In the genomic region with DNA sequence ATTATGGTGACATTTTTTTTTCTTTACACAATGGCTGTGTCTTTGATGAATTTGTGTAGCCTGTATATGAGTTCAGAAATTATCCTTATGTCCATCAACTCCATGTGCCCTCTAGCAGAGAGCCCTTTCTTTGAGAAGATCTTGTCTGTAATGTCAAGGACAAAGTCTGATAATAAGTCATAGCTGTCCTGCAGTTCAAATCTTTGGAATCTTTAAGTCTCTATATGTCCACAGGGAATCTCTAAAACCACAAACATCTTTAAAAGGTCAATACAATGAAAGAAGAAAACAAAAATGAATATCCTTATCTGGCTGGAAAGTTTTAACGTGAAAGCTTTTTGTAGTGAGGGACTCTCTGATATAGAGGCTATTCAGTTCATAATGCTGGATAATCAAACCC, we compare ENCODE assay signal across 2 cellular contexts.
TF ChIP-seq lines count a peak whose summit lies in the region.

No MANE protein-coding gene starts in this region.

TF ChIP-seq in SK-N-SH, 30 proteins besides CTCF, POLR2A, EP300 and RAD21 (continued from another document):
- TF ChIP-seq, protein P1, sequence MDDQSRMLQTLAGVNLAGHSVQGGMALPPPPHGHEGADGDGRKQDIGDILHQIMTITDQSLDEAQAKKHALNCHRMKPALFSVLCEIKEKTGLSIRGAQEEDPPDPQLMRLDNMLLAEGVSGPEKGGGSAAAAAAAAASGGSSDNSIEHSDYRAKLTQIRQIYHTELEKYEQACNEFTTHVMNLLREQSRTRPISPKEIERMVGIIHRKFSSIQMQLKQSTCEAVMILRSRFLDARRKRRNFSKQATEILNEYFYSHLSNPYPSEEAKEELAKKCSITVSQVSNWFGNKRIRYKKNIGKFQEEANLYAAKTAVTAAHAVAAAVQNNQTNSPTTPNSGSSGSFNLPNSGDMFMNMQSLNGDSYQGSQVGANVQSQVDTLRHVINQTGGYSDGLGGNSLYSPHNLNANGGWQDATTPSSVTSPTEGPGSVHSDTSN (IDR thresholded peaks at IDR 0.05) = no peak
- no peak for TF ChIP-seq YY1 (IDR thresholded peaks at IDR 0.05; ENCODE audit: low read depth)

TF ChIP-seq in SK-N-SH treated with all-trans-retinoic acid at 6 μM for 48 hours, 23 proteins besides CTCF, POLR2A, EP300 and RAD21 (continued from another document):
- TF ChIP-seq, protein P2, sequence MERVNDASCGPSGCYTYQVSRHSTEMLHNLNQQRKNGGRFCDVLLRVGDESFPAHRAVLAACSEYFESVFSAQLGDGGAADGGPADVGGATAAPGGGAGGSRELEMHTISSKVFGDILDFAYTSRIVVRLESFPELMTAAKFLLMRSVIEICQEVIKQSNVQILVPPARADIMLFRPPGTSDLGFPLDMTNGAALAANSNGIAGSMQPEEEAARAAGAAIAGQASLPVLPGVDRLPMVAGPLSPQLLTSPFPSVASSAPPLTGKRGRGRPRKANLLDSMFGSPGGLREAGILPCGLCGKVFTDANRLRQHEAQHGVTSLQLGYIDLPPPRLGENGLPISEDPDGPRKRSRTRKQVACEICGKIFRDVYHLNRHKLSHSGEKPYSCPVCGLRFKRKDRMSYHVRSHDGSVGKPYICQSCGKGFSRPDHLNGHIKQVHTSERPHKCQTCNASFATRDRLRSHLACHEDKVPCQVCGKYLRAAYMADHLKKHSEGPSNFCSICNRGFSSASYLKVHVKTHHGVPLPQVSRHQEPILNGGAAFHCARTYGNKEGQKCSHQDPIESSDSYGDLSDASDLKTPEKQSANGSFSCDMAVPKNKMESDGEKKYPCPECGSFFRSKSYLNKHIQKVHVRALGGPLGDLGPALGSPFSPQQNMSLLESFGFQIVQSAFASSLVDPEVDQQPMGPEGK (CRISPR knock-in tag; IDR thresholded peaks at IDR 0.05; ENCODE audit: borderline replicate concordance) = no peak
- TF ChIP-seq, protein P3, sequence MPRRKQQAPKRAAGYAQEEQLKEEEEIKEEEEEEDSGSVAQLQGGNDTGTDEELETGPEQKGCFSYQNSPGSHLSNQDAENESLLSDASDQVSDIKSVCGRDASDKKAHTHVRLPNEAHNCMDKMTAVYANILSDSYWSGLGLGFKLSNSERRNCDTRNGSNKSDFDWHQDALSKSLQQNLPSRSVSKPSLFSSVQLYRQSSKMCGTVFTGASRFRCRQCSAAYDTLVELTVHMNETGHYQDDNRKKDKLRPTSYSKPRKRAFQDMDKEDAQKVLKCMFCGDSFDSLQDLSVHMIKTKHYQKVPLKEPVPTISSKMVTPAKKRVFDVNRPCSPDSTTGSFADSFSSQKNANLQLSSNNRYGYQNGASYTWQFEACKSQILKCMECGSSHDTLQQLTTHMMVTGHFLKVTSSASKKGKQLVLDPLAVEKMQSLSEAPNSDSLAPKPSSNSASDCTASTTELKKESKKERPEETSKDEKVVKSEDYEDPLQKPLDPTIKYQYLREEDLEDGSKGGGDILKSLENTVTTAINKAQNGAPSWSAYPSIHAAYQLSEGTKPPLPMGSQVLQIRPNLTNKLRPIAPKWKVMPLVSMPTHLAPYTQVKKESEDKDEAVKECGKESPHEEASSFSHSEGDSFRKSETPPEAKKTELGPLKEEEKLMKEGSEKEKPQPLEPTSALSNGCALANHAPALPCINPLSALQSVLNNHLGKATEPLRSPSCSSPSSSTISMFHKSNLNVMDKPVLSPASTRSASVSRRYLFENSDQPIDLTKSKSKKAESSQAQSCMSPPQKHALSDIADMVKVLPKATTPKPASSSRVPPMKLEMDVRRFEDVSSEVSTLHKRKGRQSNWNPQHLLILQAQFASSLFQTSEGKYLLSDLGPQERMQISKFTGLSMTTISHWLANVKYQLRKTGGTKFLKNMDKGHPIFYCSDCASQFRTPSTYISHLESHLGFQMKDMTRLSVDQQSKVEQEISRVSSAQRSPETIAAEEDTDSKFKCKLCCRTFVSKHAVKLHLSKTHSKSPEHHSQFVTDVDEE (CRISPR knock-in tag; IDR thresholded peaks at IDR 0.05) = no peak
